8 cellular contexts compared by ENCODE assay signal in the genomic region with DNA sequence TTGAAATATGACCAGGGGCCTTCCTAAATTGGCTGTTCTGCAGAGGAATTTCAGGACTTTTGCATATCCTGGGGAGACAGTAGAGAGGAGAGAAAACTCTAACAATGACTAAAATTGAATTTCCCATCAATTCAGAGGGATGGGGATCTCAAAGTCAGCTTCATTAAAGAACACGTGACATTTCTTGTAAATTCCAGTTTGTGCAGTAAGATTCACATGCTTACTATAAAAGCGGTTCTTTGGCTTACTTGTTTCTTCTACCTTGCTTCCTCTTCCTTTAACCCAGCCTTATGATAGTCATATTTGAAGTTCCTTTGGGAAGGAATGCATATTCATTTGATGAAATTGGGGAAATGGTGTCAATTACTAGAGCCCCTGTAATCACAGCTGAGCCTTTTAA.
"Had no signal": no experiment of that assay in that cellular context is flagged by ENCODE, and none has a peak within 500 bp of the region (broad histone marks: within the 10 kb centered on the region; RNA-seq: fewer than 3 reads in every experiment).

No MANE protein-coding gene starts in this region.

- FAIRE-seq: G401.6, GM12878, GM12891, GM12892, GM18507, GM19239 had no signal

- H3K4me3 ChIP-seq: GM12878 had no signal

- DNase-seq: GDM1, GF-D8 had no signal

- ATAC-seq: GM12878 had no signal
